In genomic region chr4:915595-915994, GRCh38 we compare ENCODE assay signal across 1 cellular context.
TF ChIP-seq lines count a peak whose summit lies in the region.

No MANE protein-coding gene starts in this region.

TF ChIP-seq in GM12878, 131 proteins besides CTCF, POLR2A, EP300 and RAD21:
- no peak for TF ChIP-seq BACH1 (IDR thresholded peaks at IDR 0.05; ENCODE audit: borderline replicate concordance)
- TF ChIP-seq STAT3 (IDR thresholded peaks at IDR 0.05; ENCODE audit: low read depth, low read length): no peak
- no peak for TF ChIP-seq NFYA (IDR thresholded peaks at IDR 0.05; ENCODE audit: borderline replicate concordance, low read depth, low read length)
- TF ChIP-seq PAX5 (IDR thresholded peaks at IDR 0.05; ENCODE audit: borderline replicate concordance, low read depth, low read length): no peak
- TF ChIP-seq BRCA1 (IDR thresholded peaks at IDR 0.05; ENCODE audit: low read depth, low read length): no peak
- no peak for TF ChIP-seq FOXK2 (IDR thresholded peaks at IDR 0.05)
- TF ChIP-seq RB1 (IDR thresholded peaks at IDR 0.05; ENCODE audit: borderline replicate concordance): no peak
- TF ChIP-seq E2F4 (IDR thresholded peaks at IDR 0.05; ENCODE audit: low read depth, low read length): no peak
- no peak for TF ChIP-seq TCF7 (IDR thresholded peaks at IDR 0.05; ENCODE audit: borderline replicate concordance)
- no peak for TF ChIP-seq CUX1 (IDR thresholded peaks at IDR 0.05; ENCODE audit: insufficient replicate concordance, low read depth, low read length)
- TF ChIP-seq ZZZ3 (IDR thresholded peaks at IDR 0.05; ENCODE audit: control insufficient read depth, insufficient read length, low read depth): no peak
- TF ChIP-seq SMAD1 (IDR thresholded peaks at IDR 0.05; ENCODE audit: low read depth, partially characterized antibody): no peak
